ENCODE assay signal across 1 cellular context in genomic region chr6:52511572-52512151, GRCh38.
TF ChIP-seq lines count a peak whose summit lies in the region.

No MANE protein-coding gene starts in this region.

TF ChIP-seq in K562, 482 proteins besides CTCF, POLR2A, EP300 and RAD21 (continued from another document and continues in another):
- TF ChIP-seq CHD7 (IDR thresholded peaks at IDR 0.05; ENCODE audit: low read depth, low read length) (no peak), KDM2B (CRISPR knock-in tag; IDR thresholded peaks at IDR 0.05) (no peak), ATF2 (CRISPR knock-in tag; IDR thresholded peaks at IDR 0.05) (no peak), DIDO1 (tag; IDR thresholded peaks at IDR 0.05; ENCODE audit: low read depth) (peak; percentile 42; the same call in 1 of the 2 replicates), PHB (CRISPR knock-in tag; IDR thresholded peaks at IDR 0.05) (no peak), HDAC3 (IDR thresholded peaks at IDR 0.05; ENCODE audit: borderline replicate concordance, partially characterized antibody) (no peak), MEIS2 (IDR thresholded peaks at IDR 0.05; ENCODE audit: partially characterized antibody) (no peak), RFX7 (CRISPR knock-in tag; IDR thresholded peaks at IDR 0.05) (no peak), DLX4 (CRISPR knock-in tag; IDR thresholded peaks at IDR 0.05) (no peak), HDGF (IDR thresholded peaks at IDR 0.05) (no peak), CHD4 (IDR thresholded peaks at IDR 0.05; ENCODE audit: insufficient read depth, insufficient replicate concordance, low read depth, low read length, poor library complexity, severe bottlenecking) (no peak), HNRNPK (IDR thresholded peaks at IDR 0.05; ENCODE audit: low read depth, low read length, poor library complexity, severe bottlenecking) (no peak), ZNF740 (CRISPR knock-in tag; IDR thresholded peaks at IDR 0.05) (no peak), ZNF740 (tag; IDR thresholded peaks at IDR 0.05) (no peak), ZNF124 (CRISPR knock-in tag; IDR thresholded peaks at IDR 0.05) (no peak), KLF16 (IDR thresholded peaks at IDR 0.05) (no peak), KLF13 (tag; IDR thresholded peaks at IDR 0.05; ENCODE audit: borderline replicate concordance, low read depth) (no peak), FOXA1 (IDR thresholded peaks at IDR 0.05; ENCODE audit: borderline replicate concordance) (no peak), VEZF1 (CRISPR knock-in tag; IDR thresholded peaks at IDR 0.05) (no peak; the same call in 1 of the 2 replicates), ZNF79 (CRISPR knock-in tag; IDR thresholded peaks at IDR 0.05; ENCODE audit: low read depth) (no peak), TFE3 (CRISPR knock-in tag; IDR thresholded peaks at IDR 0.05) (peak; percentile 87), ZMIZ1 (IDR thresholded peaks at IDR 0.05; ENCODE audit: low read depth in 2 of 2, low read length in 2 of 2) (no peak), ZNF764 (CRISPR knock-in tag; IDR thresholded peaks at IDR 0.05; ENCODE audit: low read depth) (no peak), ZNF436 (CRISPR knock-in tag; IDR thresholded peaks at IDR 0.05) (no peak), ARNT (IDR thresholded peaks at IDR 0.05) (no peak), MAFK (IDR thresholded peaks at IDR 0.05; ENCODE audit: low read length) (0 out of 2 replicates have a peak, but pooled peaks have one; percentile 2), ARID2 (IDR thresholded peaks at IDR 0.05) (no peak), TBL1XR1 (IDR thresholded peaks at IDR 0.05; ENCODE audit: low read length in 2 of 2) (no peak), RNF2 (IDR thresholded peaks at IDR 0.05) (no peak), ATF7 (IDR thresholded peaks at IDR 0.05) (peak; percentile 73; the same call in 1 of the 2 replicates), ARHGAP35 (IDR thresholded peaks at IDR 0.05; ENCODE audit: partially characterized antibody) (no peak), KAT8 (IDR thresholded peaks at IDR 0.05; ENCODE audit: low read depth) (no peak), E2F1 (CRISPR knock-in tag; IDR thresholded peaks at IDR 0.05) (no peak), BCL6 (CRISPR knock-in tag; IDR thresholded peaks at IDR 0.05) (no peak), CTBP1 (IDR thresholded peaks at IDR 0.05; ENCODE audit: borderline replicate concordance) (no peak; the same call in 1 of the 2 replicates), SUPT5H (IDR thresholded peaks at IDR 0.05) (no peak), ASH1L (IDR thresholded peaks at IDR 0.05; ENCODE audit: borderline replicate concordance, low read depth, partially characterized antibody) (no peak), ZNF655 (CRISPR knock-in tag; IDR thresholded peaks at IDR 0.05) (no peak), THRAP3 (IDR thresholded peaks at IDR 0.05; ENCODE audit: borderline replicate concordance) (no peak)
